11 cellular contexts compared by ENCODE assay signal in the genomic region with DNA sequence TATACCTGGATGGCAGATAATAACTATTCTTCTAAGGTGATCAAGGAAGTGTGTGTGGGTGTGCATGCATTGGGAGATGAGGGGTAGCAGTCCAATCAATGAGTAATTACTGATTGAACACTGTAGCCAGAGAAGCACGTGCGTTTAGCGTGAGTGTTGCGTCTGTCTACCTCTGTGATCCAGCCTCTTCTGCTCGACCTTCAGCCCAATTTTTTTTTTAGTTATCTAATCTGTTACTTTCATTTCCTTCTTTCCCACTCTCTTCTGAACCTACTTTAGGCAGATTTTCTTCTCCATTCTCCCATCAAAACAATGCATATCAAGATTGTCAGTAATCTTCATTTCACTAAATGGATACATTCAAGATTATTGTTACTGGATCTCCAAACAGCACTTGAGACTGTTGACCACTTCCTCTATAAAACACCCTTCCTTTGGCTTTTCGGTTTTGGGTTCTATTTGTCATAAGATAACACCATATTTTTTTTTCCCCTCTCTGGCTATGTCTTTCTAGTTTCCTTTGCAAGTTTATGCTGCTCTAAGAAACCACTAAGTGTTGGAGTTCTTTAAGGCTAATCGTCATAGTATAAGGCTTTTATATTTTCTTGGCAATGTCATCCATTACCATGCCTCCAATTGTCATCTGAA. TPM values are rescaled to one million over a fixed set of nuclear protein-coding genes. Genes with fewer than 3 reads are reported as not detected.
A peak's percentile ranks its signal among the peaks of the same experiment; 100 is the strongest.
DNase-seq lines count a peak whose midpoint lies in the region; ATAC-seq, FAIRE-seq and TF ChIP-seq lines count a peak whose summit lies in the region.
"Had no signal": no experiment of that assay in that cellular context is flagged by ENCODE, and none has a peak within 500 bp of the region (broad histone marks: within the 10 kb centered on the region; RNA-seq: fewer than 3 reads in every experiment).

No MANE protein-coding gene starts in this region.

- peaks cover 5% of the 10 kb centered on the region for H3K9me3 Mint-ChIP-seq in activated CD8-positive, alpha-beta memory T cell treated with anti-CD3 and anti-CD28 coated beads, Interleukin-2, amount 10 ng/mL, durations not matched to agents 7 days and 5 days (ENCODE audit: low read depth)
- no peaks in the 10 kb centered on the region for H3K9me3 Mint-ChIP-seq in stimulated activated memory B cell treated with anti-CD40 and anti-IgM and Interleukin-4, amounts not matched to agents 10 μg/mL and 1 μg/mL and 100 μg/mL, for 72 hours
- H3K9me3 Mint-ChIP-seq in MCF 10A (ENCODE audit: unreplicated experiment) = no peaks in the 10 kb centered on the region

- DNase-seq in activated CD8-positive, alpha-beta memory T cell treated with anti-CD3 and anti-CD28 coated beads, Interleukin-2, amount 10 ng/mL, durations not matched to agents 7 days and 5 days = peak; percentile 63
- DNase-seq in activated CD8-positive, alpha-beta memory T cell treated with anti-CD3 and anti-CD28 coated beads, Interleukin-2, amount 50 U/mL, for 48 hours = no peak
- DNase-seq in MM.1S (peak; percentile 40), GOT3 (lab: John Stamatoyannopoulos, UW) (no peak), frontal cortex (ENCODE audit: low spot score in 2 of 2) (no peak), MCF 10A (ENCODE audit: unreplicated experiment) (no peak)
- DNase-seq: mesendoderm, NCI-H1092 treated with DMSO at 0.1 percent for 48 hours had no signal

- H3K4me3 ChIP-seq in MM.1S (ENCODE audit: low read length) = 0 out of 2 replicates have a peak overlapping the region, but pooled peaks have one; percentile 8
- H3K4me3 ChIP-seq: A549 had no signal

- H3K4me3 Mint-ChIP-seq in activated CD8-positive, alpha-beta memory T cell treated with anti-CD3 and anti-CD28 coated beads, Interleukin-2, amount 10 ng/mL, durations not matched to agents 7 days and 5 days = no peak overlapping the region
- H3K4me3 Mint-ChIP-seq in stimulated activated memory B cell treated with anti-CD40 and anti-IgM and Interleukin-4, amounts not matched to agents 10 μg/mL and 1 μg/mL and 100 μg/mL, for 72 hours = no peak overlapping the region
- H3K4me3 Mint-ChIP-seq in MCF 10A (ENCODE audit: unreplicated experiment) = no peak overlapping the region

- peaks cover 4% of the 10 kb centered on the region; the same call in 1 of the 2 replicates for H3K79me2 ChIP-seq in MM.1S (ENCODE audit: low read length)

- peaks cover 34% of the 10 kb centered on the region for H3K36me3 Mint-ChIP-seq in activated CD8-positive, alpha-beta memory T cell treated with anti-CD3 and anti-CD28 coated beads, Interleukin-2, amount 10 ng/mL, durations not matched to agents 7 days and 5 days
- H3K36me3 Mint-ChIP-seq in stimulated activated memory B cell treated with anti-CD40 and anti-IgM and Interleukin-4, amounts not matched to agents 10 μg/mL and 1 μg/mL and 100 μg/mL, for 72 hours = peaks cover 6% of the 10 kb centered on the region
- H3K36me3 Mint-ChIP-seq in MCF 10A (ENCODE audit: insufficient read depth, unreplicated experiment) = no peaks in the 10 kb centered on the region

- H3K4me1 ChIP-seq in MM.1S (ENCODE audit: low read length) = peaks cover 20% of the 10 kb centered on the region
- H3K4me1 ChIP-seq: A549 had no signal

- H3K9ac ChIP-seq in MM.1S (ENCODE audit: low read length) = no peak overlapping the region

- H3K27ac ChIP-seq in MM.1S (ENCODE audit: low read length) = peak overlapping the region; percentile 31; the same call in 1 of the 2 replicates
- H3K27ac ChIP-seq: A549 had no signal

- no peaks in the 10 kb centered on the region for H4K20me1 ChIP-seq in MM.1S (ENCODE audit: insufficient read depth, low read length)

- peak; percentile 78 for ATAC-seq in activated CD8-positive, alpha-beta memory T cell treated with anti-CD3 and anti-CD28 coated beads, Interleukin-2, amount 10 ng/mL, durations not matched to agents 7 days and 5 days
- ATAC-seq in HG02870 (IDR thresholded peaks at IDR 0.05; ENCODE audit: unreplicated experiment) = peak; percentile 77
- peak; percentile 77 for ATAC-seq in stimulated activated memory B cell treated with anti-CD40 and anti-IgM and Interleukin-4, amounts not matched to agents 10 μg/mL and 1 μg/mL and 100 μg/mL, for 72 hours
- ATAC-seq: A549 had no signal

- H2AFZ ChIP-seq in MM.1S (ENCODE audit: low read length) = no peak overlapping the region

- H3K9me3 ChIP-seq in MM.1S (replicated peaks; ENCODE audit: insufficient read depth, low read length) = no peaks in the 10 kb centered on the region

- no peak for FAIRE-seq in frontal cortex (lab: Jason Lieb, UNC)
- FAIRE-seq: A549 had no signal

- no peak for TF ChIP-seq CTCF in MM.1S (IDR thresholded peaks at IDR 0.05; ENCODE audit: low read length)
- no peak for TF ChIP-seq CTCF in MCF 10A (IDR thresholded peaks at IDR 0.05; ENCODE audit: unreplicated experiment)

- H3K9me2 ChIP-seq in MM.1S (replicated peaks; ENCODE audit: insufficient read depth, low read length) = no peaks in the 10 kb centered on the region

- intact Hi-C loops in MCF 10A (cut with micrococcal nuclease) = no loop called here

- POLR2A ChIA-PET in MCF 10A (lab: Yijun Ruan, JAX) = no interaction called here

- H3K36me3 ChIP-seq in MM.1S (replicated peaks; ENCODE audit: insufficient read depth, low read length) = no peaks in the 10 kb centered on the region

- H3K27me3 ChIP-seq in MM.1S (replicated peaks; ENCODE audit: insufficient read depth, low read length) = no peaks in the 10 kb centered on the region

- H3K4me2 ChIP-seq in MM.1S (ENCODE audit: low read depth, low read length) = peak overlapping the region; percentile 28
- H3K4me2 ChIP-seq: A549 had no signal

- peaks cover 26% of the 10 kb centered on the region for H3K4me1 Mint-ChIP-seq in activated CD8-positive, alpha-beta memory T cell treated with anti-CD3 and anti-CD28 coated beads, Interleukin-2, amount 10 ng/mL, durations not matched to agents 7 days and 5 days
- peaks cover 8% of the 10 kb centered on the region for H3K4me1 Mint-ChIP-seq in stimulated activated memory B cell treated with anti-CD40 and anti-IgM and Interleukin-4, amounts not matched to agents 10 μg/mL and 1 μg/mL and 100 μg/mL, for 72 hours
- H3K4me1 Mint-ChIP-seq in MCF 10A (ENCODE audit: insufficient read depth, unreplicated experiment) = peaks cover 5% of the 10 kb centered on the region

- H3K27ac Mint-ChIP-seq in activated CD8-positive, alpha-beta memory T cell treated with anti-CD3 and anti-CD28 coated beads, Interleukin-2, amount 10 ng/mL, durations not matched to agents 7 days and 5 days = no peak overlapping the region
- H3K27ac Mint-ChIP-seq in stimulated activated memory B cell treated with anti-CD40 and anti-IgM and Interleukin-4, amounts not matched to agents 10 μg/mL and 1 μg/mL and 100 μg/mL, for 72 hours = no peak overlapping the region
- H3K27ac Mint-ChIP-seq in MCF 10A (ENCODE audit: low read depth, unreplicated experiment) = no peak overlapping the region

- CTCF ChIA-PET in activated CD8-positive, alpha-beta memory T cell treated with anti-CD3 and anti-CD28 coated beads, Interleukin-2, amount 10 ng/mL, durations not matched to agents 7 days and 5 days (lab: Charles Lee) = no interaction called here
- CTCF ChIA-PET in MCF 10A (lab: Yijun Ruan, JAX) = no interaction called here

- no TSS peak for BruUV-seq in MCF 10A (replicated peaks; lab: Mats Ljungman, UMichigan)

- H3K27me3 Mint-ChIP-seq in activated CD8-positive, alpha-beta memory T cell treated with anti-CD3 and anti-CD28 coated beads, Interleukin-2, amount 10 ng/mL, durations not matched to agents 7 days and 5 days = no peaks in the 10 kb centered on the region
- no peaks in the 10 kb centered on the region for H3K27me3 Mint-ChIP-seq in stimulated activated memory B cell treated with anti-CD40 and anti-IgM and Interleukin-4, amounts not matched to agents 10 μg/mL and 1 μg/mL and 100 μg/mL, for 72 hours
- H3K27me3 Mint-ChIP-seq in MCF 10A (ENCODE audit: insufficient read depth, unreplicated experiment) = no peaks in the 10 kb centered on the region

- H3F3A ChIP-seq in MM.1S (ENCODE audit: insufficient read depth, low read length) = 0 out of 2 replicates have a peak, but pooled peaks cover 5% of the 10 kb centered on the region

RNA-seq across cellular contexts. Expression of a gene that starts 41.0 kb away (rescaled TPM):
- total RNA-seq in activated CD8-positive, alpha-beta memory T cell treated with anti-CD3 and anti-CD28 coated beads, Interleukin-2, amount 10 ng/mL, durations not matched to agents 7 days and 5 days = 10 to 100 TPM; 67.2 to 83.8 TPM
- total RNA-seq in frontal cortex = 1.2 TPM
- 20.5 and 25.7 TPM in 2 replicates for total RNA-seq in MCF 10A (2022)

Comparison
In these comparisons a context has a peak if more than half of its experiments do, and no peak if none do; other contexts are left out.
1. DNase-seq: peak in activated CD8-positive, alpha-beta memory T cell treated with anti-CD3 and anti-CD28 coated beads, Interleukin-2, amount 10 ng/mL, durations not matched to agents 7 days and 5 days (single experiment) and MM.1S (single experiment); none in activated CD8-positive, alpha-beta memory T cell treated with anti-CD3 and anti-CD28 coated beads, Interleukin-2, amount 50 U/mL, for 48 hours (single experiment), GOT3 (single experiment), frontal cortex (0 of 2) and MCF 10A (single experiment).
2. Peak in every context shown above with its lines, with median percentiles within 50 percentile points of each other: ATAC-seq.